Comparison of ENCODE assay signal across 19 cellular contexts in the genomic region with DNA sequence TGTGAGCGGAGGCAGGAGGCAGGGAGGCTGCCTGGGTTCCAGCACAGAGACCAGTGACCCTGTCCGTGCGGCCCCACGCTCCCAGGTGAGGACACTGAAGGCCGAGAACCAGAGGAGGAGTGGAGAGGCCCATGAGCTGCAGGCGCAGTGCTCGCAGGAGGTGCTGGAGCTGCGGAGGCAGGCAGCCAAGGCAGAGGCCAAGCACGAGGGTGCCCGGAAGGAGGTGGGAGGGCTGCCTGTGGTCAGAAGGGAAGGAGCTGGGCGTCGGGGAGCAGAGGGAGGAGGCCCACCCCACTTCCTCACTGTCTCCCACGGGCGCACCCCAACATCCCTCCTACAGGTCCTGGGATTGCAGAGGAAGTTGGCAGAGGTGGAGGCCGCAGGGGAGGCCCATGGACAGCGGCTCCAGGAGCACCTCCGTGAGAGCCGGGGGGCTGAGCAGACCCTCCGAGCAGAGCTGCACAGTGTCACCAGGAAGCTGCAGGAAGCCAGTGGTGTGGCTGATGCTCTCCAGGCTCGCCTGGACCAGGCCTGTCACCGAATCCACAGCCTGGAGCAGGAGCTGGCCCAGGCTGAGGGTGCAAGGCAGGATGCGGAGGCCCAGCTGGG. TPM values are rescaled to one million over a fixed set of nuclear protein-coding genes. Genes with fewer than 3 reads are reported as not detected.
DNase-seq lines count a peak whose midpoint lies in the region; ATAC-seq, FAIRE-seq and TF ChIP-seq lines count a peak whose summit lies in the region.
"Had no signal": no experiment of that assay in that cellular context is flagged by ENCODE, and none has a peak within 500 bp of the region (broad histone marks: within the 10 kb centered on the region; RNA-seq: fewer than 3 reads in every experiment).

No MANE protein-coding gene starts in this region.

- no peak overlapping the region for H3K18ac ChIP-seq in H1 (ENCODE audit: extremely low read depth, low read length)

- H3K36me3 ChIP-seq in H1 (ENCODE audit: control insufficient read depth in 2 of 4, insufficient read depth in 4 of 4, low read length in 3 of 4) = no peaks in the 10 kb centered on the region
- H3K36me3 ChIP-seq in osteoblast (ENCODE audit: insufficient read depth, low read length) = no peaks in the 10 kb centered on the region
- H3K36me3 ChIP-seq: suprapubic skin had no signal

- H2BK12ac ChIP-seq in H1 (ENCODE audit: low read depth, low read length) = peak overlapping the region; percentile 50; the same call in 1 of the 2 replicates

- no peak overlapping the region for H3K4ac ChIP-seq in H1 (replicated peaks; ENCODE audit: insufficient read length, low read depth, low read length)

- H3K27me3 Mint-ChIP-seq in natural killer cell treated with Interleukin-12 subunit alpha and Interleukin-12 subunit beta and Interleukin-15 and Interleukin-18, amount 100 ng/mL, for 72 hours = no peaks in the 10 kb centered on the region
- H3K27me3 Mint-ChIP-seq in natural killer cell (ENCODE audit: low read depth in 2 of 2) = no peaks in the 10 kb centered on the region

- H3K79me2 ChIP-seq in H1 (ENCODE audit: control insufficient read depth in 1 of 2, insufficient read depth in 2 of 2, low read length in 2 of 2) (no peaks in the 10 kb centered on the region), osteoblast (ENCODE audit: insufficient read depth, low read length) (no peaks in the 10 kb centered on the region)

- DNase-seq in natural killer cell treated with Interleukin-12 subunit alpha and Interleukin-12 subunit beta and Interleukin-15 and Interleukin-18, amount 100 ng/mL, for 72 hours (ENCODE audit: low spot score) = peak; percentile 54
- DNase-seq in natural killer cell = no peak
- no peak for DNase-seq in H1 (ENCODE audit: low read depth in 1 of 2, low spot score in 2 of 2)
- DNase-seq in osteoblast (ENCODE audit: insufficient read length, low spot score, missing footprints) = peak; percentile 84
- no peak for DNase-seq in RPMI8226
- no peak for DNase-seq in SK-N-DZ (ENCODE audit: low spot score)
- DNase-seq: erythroblast; kidney glomerular epithelial cell; NCI-H82; stimulated activated CD4-positive, alpha-beta T cell treated with anti-CD3 and anti-CD28 coated beads, Interleukin-1b, Interleukin-23, amount 100 ng/mL, for 48 hours had no signal

- no peak overlapping the region for H3K56ac ChIP-seq in H1 (replicated peaks; ENCODE audit: insufficient read length, low read depth, low read length)

- H4K20me1 ChIP-seq in H1 (replicated peaks in 1 of 2; ENCODE audit: control insufficient read depth in 1 of 2, insufficient read depth in 2 of 2, low read length in 2 of 2) = peaks cover 0 to 8% of the 10 kb centered on the region in 2 experiments
- no peaks in the 10 kb centered on the region for H4K20me1 ChIP-seq in osteoblast (ENCODE audit: insufficient read depth, low read length)

- TF ChIP-seq CTCF in natural killer cell (IDR thresholded peaks at IDR 0.05) (no peak), H1 (IDR thresholded peaks at IDR 0.05; ENCODE audit: control extremely low read depth in 1 of 3, insufficient read depth in 1 of 3, low read depth in 1 of 3, low read length in 3 of 3) (no peak), osteoblast (IDR thresholded peaks at IDR 0.05; ENCODE audit: extremely low read depth, low read depth, low read length) (no peak)

- H3K27ac ChIP-seq in H1 (ENCODE audit: low read depth, low read length) (no peak overlapping the region), osteoblast (ENCODE audit: low read depth, low read length) (no peak overlapping the region)
- H3K27ac ChIP-seq: suprapubic skin had no signal

- CTCF ChIA-PET in H1 (lab: Charles Lee; ENCODE audit: partially characterized antibody) = interaction anchor here (0.6 to 1.4 kb wide), 7 partner anchors 18 to 428 kb away, joined by 3 to 5 read pairs (median 3); no protein-coding TSS in a partner anchor

- no peak overlapping the region for H2BK20ac ChIP-seq in H1 (ENCODE audit: low read length)

- H3K23me2 ChIP-seq in H1 (ENCODE audit: low read depth, low read length) = peaks cover 8% of the 10 kb centered on the region; the same call in 1 of the 2 replicates

- WGBS in H1 (ENCODE audit: extremely low coverage in 1 of 2, insufficient coverage in 1 of 2, insufficient read length in 1 of 2, insufficient replicate concordance in 2 of 2, low coverage in 1 of 2, low lambda C conversion rate in 2 of 2, missing lambda C conversion rate in 1 of 2), 2 experiments = 90% methylated on average over 13 of the region's 22 CpGs; no CpG with 5 or more reads in 1 of the 2 experiments

- H2AFZ ChIP-seq in H1 (ENCODE audit: low read length) (no peak overlapping the region), osteoblast (ENCODE audit: low read length) (no peak overlapping the region)

- no peak overlapping the region for H3K14ac ChIP-seq in H1 (ENCODE audit: insufficient read length)

- TF ChIP-seq RAD21 in H1 (IDR thresholded peaks at IDR 0.05 in 1 of 2, conservative IDR thresholded peaks at IDR 0.05 in 1 of 2; ENCODE audit: low read depth in 2 of 2, low read length in 2 of 2) = no peak

- TF ChIP-seq POLR2A in H1 (IDR thresholded peaks at IDR 0.05; ENCODE audit: control extremely low read depth in 1 of 2, low read depth in 2 of 2, low read length in 2 of 2) = no peak

- no peak overlapping the region for H2BK5ac ChIP-seq in H1 (ENCODE audit: low read depth, low read length)

- H2BK15ac ChIP-seq in H1 (ENCODE audit: low read length) = no peak overlapping the region

- no peak overlapping the region for H4K5ac ChIP-seq in H1 (ENCODE audit: insufficient read length, low read depth, low read length)

- no peak overlapping the region for H2AK5ac ChIP-seq in H1 (ENCODE audit: low read depth, low read length)

- H3K27me3 ChIP-seq in H1 (replicated peaks in 1 of 4; ENCODE audit: control insufficient read depth in 3 of 4, extremely low read depth in 1 of 4, insufficient read depth in 3 of 4, low read length in 3 of 4) (no peaks in the 10 kb centered on the region), osteoblast (ENCODE audit: insufficient read depth, low read length) (no peaks in the 10 kb centered on the region)
- H3K27me3 ChIP-seq: suprapubic skin had no signal

- no peak for TF ChIP-seq EP300 in H1 (IDR thresholded peaks at IDR 0.05; ENCODE audit: borderline replicate concordance in 1 of 2, low read depth in 2 of 2, low read length in 2 of 2)

- no peak for ATAC-seq in natural killer cell treated with Interleukin-12 subunit alpha and Interleukin-12 subunit beta and Interleukin-15 and Interleukin-18, amount 100 ng/mL, for 72 hours
- no peak for ATAC-seq in natural killer cell
- no peak for ATAC-seq in HG02763 (IDR thresholded peaks at IDR 0.05; ENCODE audit: unreplicated experiment)
- no peak for ATAC-seq in GM19324 (IDR thresholded peaks at IDR 0.05; ENCODE audit: low FRiP score, unreplicated experiment)

- H3K4me3 Mint-ChIP-seq in natural killer cell treated with Interleukin-12 subunit alpha and Interleukin-12 subunit beta and Interleukin-15 and Interleukin-18, amount 100 ng/mL, for 72 hours = no peak overlapping the region
- no peak overlapping the region for H3K4me3 Mint-ChIP-seq in natural killer cell

- H2BK120ac ChIP-seq in H1 (replicated peaks; ENCODE audit: low read depth, low read length) = no peak overlapping the region

- H3K79me1 ChIP-seq in H1 (ENCODE audit: low read depth, low read length) = no peaks in the 10 kb centered on the region

- H3K36me3 Mint-ChIP-seq in natural killer cell treated with Interleukin-12 subunit alpha and Interleukin-12 subunit beta and Interleukin-15 and Interleukin-18, amount 100 ng/mL, for 72 hours = no peaks in the 10 kb centered on the region
- H3K36me3 Mint-ChIP-seq in natural killer cell = no peaks in the 10 kb centered on the region

- no peak overlapping the region for H4K91ac ChIP-seq in H1 (replicated peaks; ENCODE audit: insufficient read length, low read length)

- no peak overlapping the region for H3K27ac Mint-ChIP-seq in natural killer cell treated with Interleukin-12 subunit alpha and Interleukin-12 subunit beta and Interleukin-15 and Interleukin-18, amount 100 ng/mL, for 72 hours
- no peak overlapping the region for H3K27ac Mint-ChIP-seq in natural killer cell

- FAIRE-seq in H1 (lab: Jason Lieb, UNC) = no peak
- FAIRE-seq: astrocyte had no signal

- H3K4me2 ChIP-seq in H1 (ENCODE audit: insufficient read depth in 1 of 2, low read depth in 2 of 2, low read length in 2 of 2) = no peak overlapping the region
- H3K4me2 ChIP-seq in osteoblast (ENCODE audit: insufficient read depth, low read length) = no peak overlapping the region

- POLR2A ChIA-PET in H1 (lab: Charles Lee; ENCODE audit: partially characterized antibody) = interaction anchor here (0.6 kb wide), 1 partner anchor 14 kb away, joined by 3 read pairs; no protein-coding TSS in a partner anchor

- H3K9me3 Mint-ChIP-seq in natural killer cell treated with Interleukin-12 subunit alpha and Interleukin-12 subunit beta and Interleukin-15 and Interleukin-18, amount 100 ng/mL, for 72 hours = no peaks in the 10 kb centered on the region
- H3K9me3 Mint-ChIP-seq in natural killer cell = no peaks in the 10 kb centered on the region

- H3K23ac ChIP-seq in H1 (ENCODE audit: insufficient read length) = no peak overlapping the region

- H3K9ac ChIP-seq in H1 (replicated peaks in 1 of 4; ENCODE audit: extremely low read depth in 1 of 4, low read depth in 3 of 4, low read length in 3 of 4) = no peak overlapping the region

- H3K9me3 ChIP-seq in H1 (ENCODE audit: insufficient read depth in 2 of 2, low read depth in 1 of 2, low read length in 1 of 2) (no peaks in the 10 kb centered on the region), osteoblast (ENCODE audit: low read depth, low read length) (no peaks in the 10 kb centered on the region)
- H3K9me3 ChIP-seq: suprapubic skin had no signal

- no peaks in the 10 kb centered on the region for H3K4me1 Mint-ChIP-seq in natural killer cell treated with Interleukin-12 subunit alpha and Interleukin-12 subunit beta and Interleukin-15 and Interleukin-18, amount 100 ng/mL, for 72 hours (ENCODE audit: low read depth in 2 of 2)
- no peaks in the 10 kb centered on the region for H3K4me1 Mint-ChIP-seq in natural killer cell

- peak overlapping the region; percentile 3; the same call in 1 of the 2 replicates for H4K8ac ChIP-seq in H1 (ENCODE audit: extremely low read depth, insufficient read depth, low read length)

- intact Hi-C loops in natural killer cell (cut with micrococcal nuclease) = no loop called here

- H3K4me3 ChIP-seq in H1 (ENCODE audit: extremely low read depth in 1 of 4, insufficient read depth in 2 of 4, low read depth in 3 of 4, low read length in 4 of 4) (no peak overlapping the region), osteoblast (ENCODE audit: insufficient read depth, low read length) (no peak overlapping the region)
- H3K4me3 ChIP-seq: coronary artery, suprapubic skin had no signal

- peaks cover 0 to 10% (median 5%) of the 10 kb centered on the region in 4 experiments; a peak in 5 of 7 replicates for H3K4me1 ChIP-seq in H1 (replicated peaks in 1 of 4; ENCODE audit: control insufficient read depth in 3 of 4, insufficient read depth in 4 of 4, low read length in 3 of 4)
- peaks cover 12% of the 10 kb centered on the region for H3K4me1 ChIP-seq in osteoblast (ENCODE audit: insufficient read depth, low read length)

RNA-seq across cellular contexts. Expression of a gene that starts 33.0 kb away (rescaled TPM):
- under 1 TPM in 1 of 2 donors, not detected in 1; 0.14 TPM for total RNA-seq in natural killer cell treated with Interleukin-12 subunit alpha and Interleukin-12 subunit beta and Interleukin-15 and Interleukin-18, amount 100 ng/mL, for 72 hours
- total RNA-seq in natural killer cell (1 to 10 TPM in 2 of 3 donors, under 1 TPM in 1; 0.97 to 4.9 (median 2.5) TPM), osteoblast (94.8 and 127 TPM in 2 replicates)
- 1.9 and 2.4 TPM in 2 replicates for total RNA-seq in H1 (2021; fragmentation: NEBNext Ultra II Directional; extraction: Animal tissue kit (Norgen Biotek cat#: 25700))
- polyA plus RNA-seq in H1 (2011; rRNA removed) = 1.9 and 2.6 TPM in 2 replicates
- polyA plus RNA-seq in H1 (2011; cell fraction: cytosol; rRNA removed) = 1.7 TPM
- polyA plus RNA-seq in H1 (2011; cell fraction: nucleus; rRNA removed) = 8.2 TPM
- polyA plus RNA-seq in H1 (2012, experiment 1 of 2) = 1.1 to 1.8 TPM (median 1.6 TPM) in 4 replicates
- 0.67 TPM for polyA plus RNA-seq in H1 (2012, experiment 2 of 2)
- 0.95 TPM for polyA plus RNA-seq in H1 (2013, experiment 1 of 2)
- polyA plus RNA-seq in H1 (2013, experiment 2 of 2) = 1.0 TPM
- polyA minus RNA-seq in H1 (2011; rRNA and poly(A)+ RNA removed) = 3.0 and 3.2 TPM in 2 replicates
- 5.0 TPM for polyA minus RNA-seq in H1 (2011; cell fraction: cytosol; rRNA and poly(A)+ RNA removed)
- polyA minus RNA-seq in H1 (2011; cell fraction: nucleus; rRNA and poly(A)+ RNA removed) = 11.6 TPM
- 0.10 TPM in 1 of 2 replicates, not detected in the other for polyA plus RNA-seq in SK-N-DZ (2014; cell fraction: cytosol; rRNA removed)
- 0.07 TPM in 1 of 2 replicates, not detected in the other for polyA plus RNA-seq in SK-N-DZ (2014; cell fraction: nucleus; rRNA removed)

RNA-seq across cellular contexts. Expression of a gene that starts 59.3 kb away (rescaled TPM):
- not detected for total RNA-seq in natural killer cell treated with Interleukin-12 subunit alpha and Interleukin-12 subunit beta and Interleukin-15 and Interleukin-18, amount 100 ng/mL, for 72 hours
- total RNA-seq in natural killer cell (under 1 TPM in 1 of 3 donors, not detected in 2; 0.14 TPM), osteoblast (under 0.01 TPM in 2 replicates)
- total RNA-seq in H1 (2021; fragmentation: NEBNext Ultra II Directional; extraction: Animal tissue kit (Norgen Biotek cat#: 25700)) = not detected in 2 replicates
- polyA plus RNA-seq in H1 (2011; rRNA removed) = not detected in 2 replicates
- not detected for polyA plus RNA-seq in H1 (2011; cell fraction: cytosol; rRNA removed)
- not detected for polyA plus RNA-seq in H1 (2011; cell fraction: nucleus; rRNA removed)
- not detected in 4 replicates for polyA plus RNA-seq in H1 (2012, experiment 1 of 2)
- not detected for polyA plus RNA-seq in H1 (2012, experiment 2 of 2)
- not detected for polyA plus RNA-seq in H1 (2013, experiment 1 of 2)
- not detected for polyA plus RNA-seq in H1 (2013, experiment 2 of 2)
- not detected in 2 replicates for polyA minus RNA-seq in H1 (2011; rRNA and poly(A)+ RNA removed)
- polyA minus RNA-seq in H1 (2011; cell fraction: cytosol; rRNA and poly(A)+ RNA removed) = not detected
- not detected for polyA minus RNA-seq in H1 (2011; cell fraction: nucleus; rRNA and poly(A)+ RNA removed)
- polyA plus RNA-seq in SK-N-DZ (2014; cell fraction: cytosol; rRNA removed) = not detected in 2 replicates
- polyA plus RNA-seq in SK-N-DZ (2014; cell fraction: nucleus; rRNA removed) = not detected in 2 replicates
- total RNA-seq: astrocyte; HT1080; M059J; myocyte; suprapubic skin; T-helper 2 cell treated with Interferon-gamma antibody and Interleukin-4, amounts not matched to agents 100 ng/mL and 5 ng/mL, for 36 hours had no signal

Comparison
In these comparisons a context has a peak if more than half of its experiments do, and no peak if none do; other contexts are left out.
1. DNase-seq: peak in natural killer cell treated with Interleukin-12 subunit alpha and Interleukin-12 subunit beta and Interleukin-15 and Interleukin-18, amount 100 ng/mL, for 72 hours (single experiment) and osteoblast (single experiment); none in natural killer cell (single experiment), H1 (0 of 2), RPMI8226 (single experiment) and SK-N-DZ (single experiment).
2. RNA of a gene that starts 33.0 kb away (total RNA-seq): 94.8 to 127 TPM in osteoblast; 0.97 to 4.9 TPM in natural killer cell, 1.9 to 2.4 TPM in H1 and 0.14 TPM in natural killer cell treated with Interleukin-12 subunit alpha and Interleukin-12 subunit beta and Interleukin-15 and Interleukin-18, amount 100 ng/mL, for 72 hours; every median in the first group is over 10 times any median in the second.